In genomic region chrX:39985551-39985950, GRCh38 we compare ENCODE assay signal across 17 cellular contexts.
A peak's percentile ranks its signal among the peaks of the same experiment; 100 is the strongest.
DNase-seq lines count a peak whose midpoint lies in the region; ATAC-seq and TF ChIP-seq lines count a peak whose summit lies in the region.
"Had no signal": no experiment of that assay in that cellular context is flagged by ENCODE, and none has a peak within 500 bp of the region (broad histone marks: within the 10 kb centered on the region; RNA-seq: fewer than 3 reads in every experiment).

No MANE protein-coding gene starts in this region.

- no peak overlapping the region for H2AFZ ChIP-seq in H9 (ENCODE audit: low read length)
- H2AFZ ChIP-seq in osteoblast (ENCODE audit: low read length), result no peak overlapping the region

- H3K36me3 ChIP-seq in osteoblast (ENCODE audit: insufficient read depth, low read length), result no peaks in the 10 kb centered on the region
- H3K36me3 ChIP-seq: BE2C had no signal

- no peak overlapping the region for H2AK5ac ChIP-seq in H9 (ENCODE audit: insufficient read length, low read length)

- no peaks in the 10 kb centered on the region for H4K20me1 ChIP-seq in H9 (ENCODE audit: control insufficient read depth, insufficient read depth, insufficient read length)
- no peaks in the 10 kb centered on the region for H4K20me1 ChIP-seq in osteoblast (ENCODE audit: insufficient read depth, low read length)

- H3K4me2 ChIP-seq in H9 (ENCODE audit: insufficient read depth, insufficient read length, low read length), result no peak overlapping the region
- no peak overlapping the region for H3K4me2 ChIP-seq in osteoblast (ENCODE audit: insufficient read depth, low read length)

- no peak overlapping the region for H4K91ac ChIP-seq in H9 (ENCODE audit: insufficient read length, low read depth, low read length)

- H3K36me3 Mint-ChIP-seq in H9 (ENCODE audit: insufficient read depth in 1 of 3, low read depth in 3 of 3), result peaks cover 0 to 4% (median 0%) of the 10 kb centered on the region in 3 experiments; a peak in 3 of 7 replicates
- peaks cover 3% of the 10 kb centered on the region for H3K36me3 Mint-ChIP-seq in Calu3 (ENCODE audit: insufficient read depth, unreplicated experiment)
- H3K36me3 Mint-ChIP-seq: CD8-positive, alpha-beta T cell had no signal

- H3K27me3 Mint-ChIP-seq in H9 (ENCODE audit: low read depth) (peaks cover 8% of the 10 kb centered on the region), Calu3 (ENCODE audit: unreplicated experiment) (peaks cover 8% of the 10 kb centered on the region)

- no peak overlapping the region for H3K4me3 Mint-ChIP-seq in H9
- H3K4me3 Mint-ChIP-seq in Calu3 (ENCODE audit: low read depth, unreplicated experiment), result no peak overlapping the region
- H3K4me3 Mint-ChIP-seq: CD8-positive, alpha-beta T cell had no signal

- no peak overlapping the region for H3K56ac ChIP-seq in H9 (ENCODE audit: insufficient read length, low read depth, low read length)

- H3K4me1 ChIP-seq in H9 (ENCODE audit: insufficient read depth, low read length), result peaks cover 2% of the 10 kb centered on the region; the same call in 1 of the 2 replicates
- H3K4me1 ChIP-seq in osteoblast (ENCODE audit: insufficient read depth, low read length), result peaks cover 10% of the 10 kb centered on the region
- H3K4me1 ChIP-seq: BE2C had no signal

- H3K23ac ChIP-seq in H9 (ENCODE audit: insufficient read length, low read depth, low read length), result no peak overlapping the region

- H3K79me1 ChIP-seq in H9 (ENCODE audit: insufficient read depth, low read depth, low read length, poor library complexity, severe bottlenecking), result no peaks in the 10 kb centered on the region

- H3K9me3 Mint-ChIP-seq in H9 (peaks cover 58 to 59% of the 10 kb centered on the region in 2 experiments), Calu3 (ENCODE audit: low read depth, unreplicated experiment) (no peaks in the 10 kb centered on the region)
- H3K9me3 Mint-ChIP-seq: CD8-positive, alpha-beta T cell had no signal

- no peak overlapping the region for H3T11ph ChIP-seq in H9 (ENCODE audit: low read length)

- H3K4me1 Mint-ChIP-seq in H9 (peaks cover 12 to 20% of the 10 kb centered on the region in 2 experiments), Calu3 (ENCODE audit: low read depth, unreplicated experiment) (no peaks in the 10 kb centered on the region)

- H2BK12ac ChIP-seq in H9 (ENCODE audit: insufficient read length, low read depth, low read length), result no peak overlapping the region

- no peak overlapping the region for H3K14ac ChIP-seq in H9 (ENCODE audit: insufficient read depth, low read length)

- CTCF ChIA-PET in Calu3 (lab: Charles Lee), result no interaction called here

- H2BK120ac ChIP-seq in H9 (ENCODE audit: low read depth, low read length, poor library complexity, severe bottlenecking), result no peak overlapping the region

- BruUV-seq in Calu3 (replicated peaks; lab: Mats Ljungman, UMichigan), result no TSS peak

- H3K4me3 ChIP-seq in osteoblast (ENCODE audit: insufficient read depth, low read length), result no peak overlapping the region
- H3K4me3 ChIP-seq: SK-N-MC had no signal

- intact Hi-C loops in Calu3 (cut with micrococcal nuclease; ENCODE audit: unreplicated experiment), result no loop called here

- H3K27me3 ChIP-seq in H9 (ENCODE audit: insufficient read depth, low read length), result no peaks in the 10 kb centered on the region
- H3K27me3 ChIP-seq in osteoblast (ENCODE audit: insufficient read depth, low read length), result peaks cover 11% of the 10 kb centered on the region
- H3K27me3 ChIP-seq: BE2C had no signal

- H3K18ac ChIP-seq in H9 (ENCODE audit: insufficient read length, low read depth, low read length), result no peak overlapping the region

- no peak overlapping the region for H2BK20ac ChIP-seq in H9 (ENCODE audit: low read depth, low read length, poor library complexity, severe bottlenecking)

- H3K27ac Mint-ChIP-seq in H9, result no peak overlapping the region
- H3K27ac Mint-ChIP-seq in Calu3 (ENCODE audit: unreplicated experiment), result no peak overlapping the region
- H3K27ac Mint-ChIP-seq: CD8-positive, alpha-beta T cell had no signal

- H4K8ac ChIP-seq in H9 (replicated peaks; ENCODE audit: insufficient read length, low read depth, low read length), result no peak overlapping the region

- no peak overlapping the region for H3K9ac ChIP-seq in H9 (ENCODE audit: extremely low read depth, insufficient read length, low read length)

- H3K79me2 ChIP-seq in H9 (ENCODE audit: insufficient read depth, low read length), result no peaks in the 10 kb centered on the region
- no peaks in the 10 kb centered on the region for H3K79me2 ChIP-seq in osteoblast (ENCODE audit: insufficient read depth, low read length)

- H3K27ac ChIP-seq in H9 (ENCODE audit: insufficient read length, low read depth, low read length) (no peak overlapping the region), osteoblast (ENCODE audit: low read depth, low read length) (no peak overlapping the region)
- H3K27ac ChIP-seq: SK-N-MC had no signal

- no peak overlapping the region for H2BK5ac ChIP-seq in H9 (ENCODE audit: insufficient read length, low read length)

- no peak for TF ChIP-seq CTCF in H9 (conservative IDR thresholded peaks at IDR 0.05)
- TF ChIP-seq CTCF in osteoblast (IDR thresholded peaks at IDR 0.05; ENCODE audit: extremely low read depth, low read depth, low read length), result no peak
- TF ChIP-seq CTCF in Calu3 (IDR thresholded peaks at IDR 0.05; ENCODE audit: unreplicated experiment), result no peak

- no peak overlapping the region for H2BK15ac ChIP-seq in H9 (ENCODE audit: low read depth, low read length)

- H3K4ac ChIP-seq in H9 (ENCODE audit: low read depth, low read length), result no peak overlapping the region

- DNase-seq in H9 (peak; percentile 62), UCSD-AML1 (lab: John Stamatoyannopoulos, UW; ENCODE audit: unreplicated experiment) (peak; percentile 25), islet precursor cell (peak; percentile 75), osteoblast (ENCODE audit: insufficient read length, low spot score, missing footprints) (peak; percentile 49), Calu3 (no peak)
- DNase-seq: BE2C; CD8-positive, alpha-beta T cell; HCEC 1CT; MV-4-11; NCI-H1436; NCI-H2081; NCI-H524 treated with DMSO at 0.1 percent for 48 hours; PC-3 had no signal

- no CpG with 5 or more reads among the region's 4 CpGs for WGBS in H9 (ENCODE audit: extremely low coverage, insufficient read length, low lambda C conversion rate)

- no peak overlapping the region for H4K5ac ChIP-seq in H9 (ENCODE audit: insufficient read length, low read depth, low read length)

- H3K23me2 ChIP-seq in H9 (ENCODE audit: insufficient read length, low read depth, low read length, poor library complexity, severe bottlenecking), result no peaks in the 10 kb centered on the region

- H3K9me3 ChIP-seq in H9 (ENCODE audit: control insufficient read depth, low read depth, low read length) (no peaks in the 10 kb centered on the region), osteoblast (ENCODE audit: low read depth, low read length) (no peaks in the 10 kb centered on the region)
- H3K9me3 ChIP-seq: BE2C had no signal

- ATAC-seq in GM18511 (IDR thresholded peaks at IDR 0.05; ENCODE audit: unreplicated experiment), result no peak
- no peak for ATAC-seq in HG02981 (IDR thresholded peaks at IDR 0.05; ENCODE audit: unreplicated experiment)
- ATAC-seq in GM21717 (IDR thresholded peaks at IDR 0.05; ENCODE audit: unreplicated experiment), result no peak
- ATAC-seq: CD8-positive, alpha-beta T cell; PC-3 had no signal
